Comparison of ENCODE assay signal across 13 cellular contexts in the genomic region with DNA sequence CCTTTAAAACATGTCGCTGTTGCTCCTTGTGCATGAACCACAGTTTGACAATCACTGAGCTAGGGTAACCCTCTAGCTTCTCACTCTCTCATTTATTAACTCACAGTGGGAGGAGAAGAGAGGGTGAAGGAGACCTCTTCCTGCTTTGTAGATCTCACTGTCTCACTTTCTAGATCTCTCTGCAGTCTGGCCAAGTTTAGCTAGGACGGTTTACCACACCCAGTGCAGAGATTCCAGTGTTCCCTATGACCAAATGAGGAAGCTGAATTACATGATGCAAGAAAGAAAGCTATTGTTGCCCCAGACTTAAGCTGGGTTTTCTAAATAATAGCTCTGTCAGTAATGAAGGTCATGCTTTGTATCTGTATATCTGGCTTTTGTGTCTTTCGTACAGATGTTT.
DNase-seq lines count a peak whose midpoint lies in the region; ATAC-seq and TF ChIP-seq lines count a peak whose summit lies in the region.
"Had no signal": no experiment of that assay in that cellular context is flagged by ENCODE, and none has a peak within 500 bp of the region (broad histone marks: within the 10 kb centered on the region; RNA-seq: fewer than 3 reads in every experiment).

No MANE protein-coding gene starts in this region.

- no peak overlapping the region for H3K4me3 ChIP-seq in fibroblast of villous mesenchyme (ENCODE audit: low read depth, low read length)
- no peak overlapping the region for H3K4me3 ChIP-seq in H7 (ENCODE audit: insufficient read depth, low read depth, low read length)
- H3K4me3 ChIP-seq: BLaER1, breast epithelium, gastrocnemius medialis had no signal

- no peaks in the 10 kb centered on the region for H3K36me3 ChIP-seq in H7 (replicated peaks; ENCODE audit: control insufficient read depth, insufficient read depth, low read length)
- H3K36me3 ChIP-seq: BLaER1, breast epithelium, gastrocnemius medialis had no signal

- ATAC-seq in HG02588 (IDR thresholded peaks at IDR 0.05; ENCODE audit: unreplicated experiment): peak; percentile 64
- ATAC-seq in HG03025 (IDR thresholded peaks at IDR 0.05; ENCODE audit: low FRiP score, unreplicated experiment): no peak

- H3K27me3 ChIP-seq in H7 (ENCODE audit: control insufficient read depth, insufficient read depth, low read length): no peaks in the 10 kb centered on the region
- H3K27me3 ChIP-seq: BLaER1, breast epithelium, gastrocnemius medialis had no signal

- DNase-seq in Ammon's horn (ENCODE audit: low spot score): peak; percentile 32
- peak; percentile 35 for DNase-seq in SIG-M5 (lab: John Stamatoyannopoulos, UW)
- DNase-seq in fibroblast of villous mesenchyme (ENCODE audit: low read depth): peak; percentile 62
- DNase-seq in DMS53 (lab: John Stamatoyannopoulos, UW): no peak
- DNase-seq in activated T-cell treated with anti-CD3 and anti-CD28 coated beads, Interleukin-2, amount 50 U/mL, for 1 hour: no peak
- DNase-seq in H7: no peak
- DNase-seq: gastrocnemius medialis, NCI-H82, T-helper 2 cell had no signal

- no peak for TF ChIP-seq CTCF in fibroblast of villous mesenchyme (IDR thresholded peaks at IDR 0.05; ENCODE audit: insufficient read depth, low read depth, low read length)

Comparison
In these comparisons a context has a peak if more than half of its experiments do, and no peak if none do; other contexts are left out.
1. DNase-seq: peak in Ammon's horn (single experiment), SIG-M5 (single experiment) and fibroblast of villous mesenchyme (single experiment); none in DMS53 (single experiment), activated T-cell treated with anti-CD3 and anti-CD28 coated beads, Interleukin-2, amount 50 U/mL, for 1 hour (single experiment) and H7 (single experiment).